In the genomic region with DNA sequence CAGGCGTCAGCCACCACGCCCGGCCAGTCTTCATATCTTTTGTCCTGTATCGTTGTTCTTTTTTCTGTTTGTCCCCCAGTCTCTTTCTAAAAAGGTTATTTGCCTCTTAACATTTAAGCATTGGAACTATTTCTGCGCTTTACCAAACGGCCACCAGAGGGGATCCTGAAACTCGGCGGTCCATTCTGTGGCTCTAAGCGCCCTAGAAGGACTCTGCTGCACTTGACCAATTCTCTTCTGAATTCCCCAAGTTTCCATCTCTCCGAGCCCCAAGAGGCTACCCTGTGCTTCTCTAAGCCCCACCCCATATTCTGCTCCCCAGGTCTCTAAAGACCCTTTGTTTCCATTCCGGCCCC, we compare ENCODE assay signal across 9 cellular contexts. TPM values are rescaled to one million over a fixed set of nuclear protein-coding genes. Genes with fewer than 3 reads are reported as not detected.
A peak's percentile ranks its signal among the peaks of the same experiment; 100 is the strongest.
DNase-seq lines count a peak whose midpoint lies in the region; ATAC-seq, FAIRE-seq and TF ChIP-seq lines count a peak whose summit lies in the region.
"Had no signal": no experiment of that assay in that cellular context is flagged by ENCODE, and none has a peak within 500 bp of the region (broad histone marks: within the 10 kb centered on the region; RNA-seq: fewer than 3 reads in every experiment).

No MANE protein-coding gene starts in this region.

- TF ChIP-seq POLR2A in GM12892 (IDR thresholded peaks at IDR 0.05; ENCODE audit: low read depth, low read length) = no peak

- no peak overlapping the region for H3K9ac ChIP-seq in colonic mucosa (ENCODE audit: low read depth in 2 of 2, low read length in 2 of 2)

- H3K27me3 Mint-ChIP-seq in nephron progenitor cell (ENCODE audit: low read depth, poor library complexity) = peaks cover 58% of the 10 kb centered on the region
- peaks cover 31% of the 10 kb centered on the region for H3K27me3 Mint-ChIP-seq in activated T-cell treated with anti-CD3 and anti-CD28 coated beads, Interleukin-2, amount 50 U/mL, for 72 hours (ENCODE audit: low read depth)

- no peaks in the 10 kb centered on the region for H3K36me3 ChIP-seq in colonic mucosa

- no peaks in the 10 kb centered on the region for H3K36me3 Mint-ChIP-seq in nephron progenitor cell (ENCODE audit: low read depth)
- peaks cover 7 to 13% of the 10 kb centered on the region in 2 donors for H3K36me3 Mint-ChIP-seq in activated T-cell treated with anti-CD3 and anti-CD28 coated beads, Interleukin-2, amount 50 U/mL, for 72 hours (ENCODE audit: insufficient read depth in 2 of 2)
- no peaks in the 10 kb centered on the region for H3K36me3 Mint-ChIP-seq in stimulated activated effector memory CD8-positive, alpha-beta T cell treated with anti-CD3 and anti-CD28 coated beads, Interleukin-12 subunit alpha, Interleukin-12 subunit beta, amount 100 ng/mL, for 72 hours

- no peaks in the 10 kb centered on the region for H3K9me3 ChIP-seq in colonic mucosa

- peak overlapping the region; percentile 82 for H3K4me3 Mint-ChIP-seq in nephron progenitor cell
- no peak overlapping the region for H3K4me3 Mint-ChIP-seq in activated T-cell treated with anti-CD3 and anti-CD28 coated beads, Interleukin-2, amount 50 U/mL, for 72 hours
- no peak overlapping the region for H3K4me3 Mint-ChIP-seq in stimulated activated effector memory CD8-positive, alpha-beta T cell treated with anti-CD3 and anti-CD28 coated beads, Interleukin-12 subunit alpha, Interleukin-12 subunit beta, amount 100 ng/mL, for 72 hours
- H3K4me3 Mint-ChIP-seq: dendritic cell treated with granulocyte-macrophage colony-stimulating factor and Interleukin-4, amounts not matched to agents 40 ng/mL and 50 ng/mL, for 4 days had no signal

- no peaks in the 10 kb centered on the region for H3K4me1 ChIP-seq in colonic mucosa

- DNase-seq in ELF-1 (ENCODE audit: low read depth, low spot score) = peak; percentile 59
- no peak for DNase-seq in colonic mucosa
- peak; percentile 53 for DNase-seq in nephron progenitor cell
- DNase-seq in GM12892 (ENCODE audit: insufficient read length) = no peak
- DNase-seq in activated T-cell treated with anti-CD3 and anti-CD28 coated beads, Interleukin-2, amount 50 U/mL, for 72 hours = no peak
- DNase-seq in stimulated activated effector memory CD8-positive, alpha-beta T cell treated with anti-CD3 and anti-CD28 coated beads, Interleukin-12 subunit alpha, Interleukin-12 subunit beta, amount 100 ng/mL, for 72 hours (ENCODE audit: low spot score in 2 of 2) = no peak

- no peak overlapping the region for H3K27ac Mint-ChIP-seq in nephron progenitor cell
- H3K27ac Mint-ChIP-seq in activated T-cell treated with anti-CD3 and anti-CD28 coated beads, Interleukin-2, amount 50 U/mL, for 72 hours = no peak overlapping the region
- no peak overlapping the region for H3K27ac Mint-ChIP-seq in stimulated activated effector memory CD8-positive, alpha-beta T cell treated with anti-CD3 and anti-CD28 coated beads, Interleukin-12 subunit alpha, Interleukin-12 subunit beta, amount 100 ng/mL, for 72 hours
- H3K27ac Mint-ChIP-seq: dendritic cell treated with granulocyte-macrophage colony-stimulating factor and Interleukin-4, amounts not matched to agents 40 ng/mL and 50 ng/mL, for 4 days had no signal

- H3K27me3 ChIP-seq in colonic mucosa = peaks cover 28% of the 10 kb centered on the region

- FAIRE-seq in GM12892 (lab: Jason Lieb, UNC) = no peak

- intact Hi-C loops in colonic mucosa (cut with DNase I) = no loop called here

- H3K4me1 Mint-ChIP-seq in nephron progenitor cell = peaks cover 19% of the 10 kb centered on the region
- H3K4me1 Mint-ChIP-seq in activated T-cell treated with anti-CD3 and anti-CD28 coated beads, Interleukin-2, amount 50 U/mL, for 72 hours (ENCODE audit: low read depth) = no peaks in the 10 kb centered on the region
- no peaks in the 10 kb centered on the region for H3K4me1 Mint-ChIP-seq in stimulated activated effector memory CD8-positive, alpha-beta T cell treated with anti-CD3 and anti-CD28 coated beads, Interleukin-12 subunit alpha, Interleukin-12 subunit beta, amount 100 ng/mL, for 72 hours

- no peak overlapping the region for H3K4me3 ChIP-seq in colonic mucosa

- TF ChIP-seq RAD21 in Ishikawa (IDR thresholded peaks at IDR 0.05; ENCODE audit: low read depth) = peak; percentile 32; the same call in 1 of the 2 replicates

- no peak for TF ChIP-seq EP300 in Ishikawa (IDR thresholded peaks at IDR 0.05; ENCODE audit: borderline replicate concordance)

- no peak for ATAC-seq in activated T-cell treated with anti-CD3 and anti-CD28 coated beads, Interleukin-2, amount 50 U/mL, for 72 hours (replicated peaks in 1 of 2)
- ATAC-seq in stimulated activated effector memory CD8-positive, alpha-beta T cell treated with anti-CD3 and anti-CD28 coated beads, Interleukin-12 subunit alpha, Interleukin-12 subunit beta, amount 100 ng/mL, for 72 hours = no peak
- no peak for ATAC-seq in GM18861 (IDR thresholded peaks at IDR 0.05; ENCODE audit: unreplicated experiment)

- TF ChIP-seq CTCF in colonic mucosa (IDR thresholded peaks at IDR 0.05) = peak; percentile 28
- peak; percentile 59 for TF ChIP-seq CTCF in nephron progenitor cell (IDR thresholded peaks at IDR 0.05)

- H3K9me3 Mint-ChIP-seq in nephron progenitor cell = no peaks in the 10 kb centered on the region
- H3K9me3 Mint-ChIP-seq in activated T-cell treated with anti-CD3 and anti-CD28 coated beads, Interleukin-2, amount 50 U/mL, for 72 hours = peaks cover 9 to 14% of the 10 kb centered on the region in 2 donors
- peaks cover 16% of the 10 kb centered on the region for H3K9me3 Mint-ChIP-seq in stimulated activated effector memory CD8-positive, alpha-beta T cell treated with anti-CD3 and anti-CD28 coated beads, Interleukin-12 subunit alpha, Interleukin-12 subunit beta, amount 100 ng/mL, for 72 hours
- H3K9me3 Mint-ChIP-seq: dendritic cell treated with granulocyte-macrophage colony-stimulating factor and Interleukin-4, amounts not matched to agents 40 ng/mL and 50 ng/mL, for 4 days had no signal

- no peak overlapping the region for H3K27ac ChIP-seq in colonic mucosa

TF ChIP-seq in Ishikawa, 13 proteins besides CTCF, POLR2A, EP300 and RAD21:
- 0 out of 2 replicates have a peak, but pooled peaks have one; percentile 26 for TF ChIP-seq TAF1 (IDR thresholded peaks at IDR 0.05; ENCODE audit: low read depth)
- TF ChIP-seq, protein P1, sequence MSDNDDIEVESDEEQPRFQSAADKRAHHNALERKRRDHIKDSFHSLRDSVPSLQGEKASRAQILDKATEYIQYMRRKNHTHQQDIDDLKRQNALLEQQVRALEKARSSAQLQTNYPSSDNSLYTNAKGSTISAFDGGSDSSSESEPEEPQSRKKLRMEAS (IDR thresholded peaks at IDR 0.05) = no peak

RNA-seq across cellular contexts. Expression of a gene that starts 33.1 kb away (rescaled TPM):
- 1 to 10 TPM in 1 of 2 donors, not detected in 1; 1.1 TPM for total RNA-seq in colonic mucosa
- polyA plus RNA-seq in GM12892 (2012; ENCODE audit: missing spikeins) = not detected
- not detected for total RNA-seq in activated T-cell treated with anti-CD3 and anti-CD28 coated beads, Interleukin-2, amount 50 U/mL, for 72 hours

Comparison
In these comparisons a context has a peak if more than half of its experiments do, and no peak if none do; other contexts are left out.
1. DNase-seq: peak in ELF-1 (single experiment) and nephron progenitor cell (single experiment); none in colonic mucosa (single experiment), GM12892 (single experiment), activated T-cell treated with anti-CD3 and anti-CD28 coated beads, Interleukin-2, amount 50 U/mL, for 72 hours (0 of 2) and stimulated activated effector memory CD8-positive, alpha-beta T cell treated with anti-CD3 and anti-CD28 coated beads, Interleukin-12 subunit alpha, Interleukin-12 subunit beta, amount 100 ng/mL, for 72 hours (0 of 2).